Comparison of ENCODE assay signal across 9 cellular contexts in the genomic region with DNA sequence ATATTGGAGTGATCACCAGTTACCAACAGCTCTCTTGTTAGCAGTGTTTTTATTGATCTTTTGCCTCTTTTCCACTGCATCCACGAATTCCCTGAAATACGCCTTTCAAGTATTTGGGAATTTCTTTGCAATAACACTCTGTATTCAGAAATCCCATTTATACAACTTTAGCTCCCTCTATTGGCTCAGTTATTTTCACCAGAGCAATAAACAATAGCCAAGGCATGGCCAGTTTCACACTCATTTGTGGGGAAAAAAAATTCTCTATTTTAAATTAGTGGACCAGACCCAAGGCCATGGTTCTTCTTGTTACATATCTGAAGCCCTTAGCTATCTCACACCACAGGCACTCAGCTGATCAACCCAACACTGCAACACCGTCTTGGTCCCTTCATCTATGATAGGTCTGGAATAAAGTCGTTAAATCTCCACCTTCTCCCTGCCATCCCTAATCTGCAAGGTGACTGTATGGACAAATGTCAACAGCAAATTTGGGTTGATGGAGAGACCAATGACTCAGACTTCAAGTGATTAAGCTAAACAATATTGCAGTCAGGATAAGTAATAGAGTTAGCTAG.
DNase-seq lines count a peak whose midpoint lies in the region; ATAC-seq and TF ChIP-seq lines count a peak whose summit lies in the region.
"Had no signal": no experiment of that assay in that cellular context is flagged by ENCODE, and none has a peak within 500 bp of the region (broad histone marks: within the 10 kb centered on the region; RNA-seq: fewer than 3 reads in every experiment).

No MANE protein-coding gene starts in this region.

- no peaks in the 10 kb centered on the region for H3K9me3 ChIP-seq in naive thymus-derived CD4-positive, alpha-beta T cell (ENCODE audit: control insufficient read depth in 2 of 3, low read length in 3 of 3)

- intact Hi-C loops in naive thymus-derived CD4-positive, alpha-beta T cell (cut with micrococcal nuclease): no loop called here

- peaks cover 8% of the 10 kb centered on the region for H3K4me1 Mint-ChIP-seq in endothelial cell (ENCODE audit: unreplicated experiment)
- peaks cover 0 to 12% (median 10%) of the 10 kb centered on the region in 7 donors for H3K4me1 Mint-ChIP-seq in naive thymus-derived CD4-positive, alpha-beta T cell

- no peaks in the 10 kb centered on the region for H3K27me3 ChIP-seq in naive thymus-derived CD4-positive, alpha-beta T cell (ENCODE audit: control insufficient read depth in 2 of 2, insufficient read depth in 2 of 2, low read length in 2 of 2)

- H3K36me3 ChIP-seq in naive thymus-derived CD4-positive, alpha-beta T cell (ENCODE audit: control insufficient read depth in 2 of 3, insufficient read depth in 3 of 3, low read length in 3 of 3): no peaks in the 10 kb centered on the region

- CTCF ChIA-PET in naive thymus-derived CD4-positive, alpha-beta T cell (lab: Charles Lee): interaction anchor here (0.7 to 1.0 kb wide), 3 partner anchors 830 to 892 kb away, joined by 3 to 4 read pairs (median 3); no protein-coding TSS in a partner anchor

- no peaks in the 10 kb centered on the region for H3K9me3 Mint-ChIP-seq in endothelial cell (ENCODE audit: unreplicated experiment)
- H3K9me3 Mint-ChIP-seq in naive thymus-derived CD4-positive, alpha-beta T cell: no peaks in the 10 kb centered on the region

- no peak overlapping the region for H3K27ac Mint-ChIP-seq in endothelial cell (ENCODE audit: unreplicated experiment)
- H3K27ac Mint-ChIP-seq in naive thymus-derived CD4-positive, alpha-beta T cell: no peak overlapping the region

- POLR2A ChIA-PET in naive thymus-derived CD4-positive, alpha-beta T cell (lab: Charles Lee): no interaction called here

- ATAC-seq in HG02623 (IDR thresholded peaks at IDR 0.05; ENCODE audit: unreplicated experiment) (no peak), HG02840 (IDR thresholded peaks at IDR 0.05; ENCODE audit: low FRiP score, unreplicated experiment) (no peak)
- ATAC-seq in naive thymus-derived CD4-positive, alpha-beta T cell: no peak

- H3K4me3 ChIP-seq in naive thymus-derived CD4-positive, alpha-beta T cell (ENCODE audit: low read length): no peak overlapping the region

- DNase-seq in GM03348 (ENCODE audit: low spot score) (peak; percentile 39), NCI-H69 (lab: John Stamatoyannopoulos, UW) (peak; percentile 66), endothelial cell (ENCODE audit: low spot score) (no peak), pons (ENCODE audit: low spot score) (peak; percentile 50), NCI-H1436 (lab: John Stamatoyannopoulos, UW) (no peak)
- DNase-seq in naive thymus-derived CD4-positive, alpha-beta T cell: no peak
- DNase-seq: stimulated activated CD4-positive, alpha-beta T cell treated with anti-CD3 and anti-CD28 coated beads, Interleukin-4, amount 100 ng/mL, for 24 hours had no signal

- no peaks in the 10 kb centered on the region for H3K36me3 Mint-ChIP-seq in endothelial cell (ENCODE audit: low read depth, unreplicated experiment)
- H3K36me3 Mint-ChIP-seq in naive thymus-derived CD4-positive, alpha-beta T cell: no peaks in the 10 kb centered on the region

- no peak overlapping the region for H3K27ac ChIP-seq in naive thymus-derived CD4-positive, alpha-beta T cell (ENCODE audit: low read depth, low read length)

- no peaks in the 10 kb centered on the region for H3K27me3 Mint-ChIP-seq in endothelial cell (ENCODE audit: unreplicated experiment)
- H3K27me3 Mint-ChIP-seq in naive thymus-derived CD4-positive, alpha-beta T cell: peaks cover 1 to 14% (median 3%) of the 10 kb centered on the region in 5 donors

- no peaks in the 10 kb centered on the region for H3K4me1 ChIP-seq in naive thymus-derived CD4-positive, alpha-beta T cell (ENCODE audit: control insufficient read depth in 2 of 2, insufficient read depth in 2 of 2, low read length in 2 of 2)

- no peak overlapping the region for H3K4me3 Mint-ChIP-seq in endothelial cell (ENCODE audit: unreplicated experiment)
- H3K4me3 Mint-ChIP-seq in naive thymus-derived CD4-positive, alpha-beta T cell: no peak overlapping the region

- TF ChIP-seq CTCF in endothelial cell (IDR thresholded peaks at IDR 0.05; ENCODE audit: unreplicated experiment): peak; percentile 19

Comparison
In these comparisons a context has a peak if more than half of its experiments do, and no peak if none do; other contexts are left out.
1. DNase-seq: peak in GM03348 (single experiment), NCI-H69 (single experiment) and pons (single experiment); none in endothelial cell (single experiment), NCI-H1436 (single experiment) and naive thymus-derived CD4-positive, alpha-beta T cell (0 of 9).